Comparison of ENCODE assay signal across 7 cellular contexts in the genomic region with DNA sequence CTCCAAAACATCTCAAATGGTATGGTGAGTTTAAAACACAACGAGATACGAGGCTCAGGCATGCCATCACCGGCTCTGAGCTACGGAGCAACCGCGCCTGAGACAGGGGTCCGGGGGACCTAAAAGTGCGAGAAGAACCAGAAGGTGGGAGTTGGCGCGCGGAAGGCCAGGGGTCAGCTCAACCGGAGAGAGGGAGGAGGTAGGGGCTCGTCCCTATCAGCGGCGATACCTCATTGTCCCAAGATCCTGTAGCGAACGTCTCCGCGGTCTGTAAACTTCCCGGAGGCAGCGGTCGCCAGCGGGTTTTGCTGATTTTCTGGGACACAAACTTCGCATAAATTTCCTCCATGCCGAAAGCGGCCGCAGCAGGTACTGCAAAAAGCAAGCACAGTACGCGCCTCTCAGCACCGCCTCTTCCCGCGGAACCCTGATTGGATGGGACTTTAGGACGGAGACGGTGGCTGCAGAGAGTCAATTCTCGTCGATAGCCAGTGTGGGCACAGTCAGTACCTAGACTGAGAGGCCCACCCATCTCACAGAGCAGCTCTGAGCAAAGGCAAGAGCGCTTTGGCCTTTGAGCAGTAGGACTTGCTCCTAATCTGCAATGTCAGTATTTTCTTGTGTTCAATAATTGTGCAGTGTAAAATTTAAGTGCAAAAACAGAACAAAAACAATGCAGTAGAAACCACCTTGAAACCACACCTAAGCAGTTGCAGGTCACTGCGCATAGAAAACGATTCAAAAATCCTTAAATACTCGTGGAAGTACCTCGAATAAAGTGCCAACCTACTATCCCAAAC. TPM values are rescaled to one million over a fixed set of nuclear protein-coding genes. Genes with fewer than 3 reads are reported as not detected.
DNase-seq lines count a peak whose midpoint lies in the region; ATAC-seq lines count a peak whose summit lies in the region.

A gene with protein sequence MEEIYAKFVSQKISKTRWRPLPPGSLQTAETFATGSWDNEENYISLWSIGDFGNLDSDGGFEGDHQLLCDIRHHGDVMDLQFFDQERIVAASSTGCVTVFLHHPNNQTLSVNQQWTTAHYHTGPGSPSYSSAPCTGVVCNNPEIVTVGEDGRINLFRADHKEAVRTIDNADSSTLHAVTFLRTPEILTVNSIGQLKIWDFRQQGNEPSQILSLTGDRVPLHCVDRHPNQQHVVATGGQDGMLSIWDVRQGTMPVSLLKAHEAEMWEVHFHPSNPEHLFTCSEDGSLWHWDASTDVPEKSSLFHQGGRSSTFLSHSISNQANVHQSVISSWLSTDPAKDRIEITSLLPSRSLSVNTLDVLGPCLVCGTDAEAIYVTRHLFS (minus strand): TSS at position 383 of the 800 bp plus-strand sequence. CDS start 34 bp downstream, at position 349.

- DNase-seq in NCI-H187 treated with DMSO at 0.1 percent for 48 hours (lab: John Stamatoyannopoulos, UW): peak; percentile 78
- DNase-seq in T-helper 22 cell (ENCODE audit: low read depth): peak; percentile 80
- peak; percentile 97 for DNase-seq in astrocyte of the hippocampus (ENCODE audit: low read depth, low spot score)
- peak; percentile 37 to 93 (median 81) for DNase-seq in hypothalamus (lab: John Stamatoyannopoulos, UW)
- DNase-seq in sciatic nerve (ENCODE audit: low spot score): peak; percentile 96

- ATAC-seq in GM18499 (IDR thresholded peaks at IDR 0.05; ENCODE audit: insufficient read depth, unreplicated experiment) (peak; percentile 64), HG02938 (IDR thresholded peaks at IDR 0.05; ENCODE audit: unreplicated experiment) (peak; percentile 54), sciatic nerve (peak; percentile 91)

- intact Hi-C loops in sciatic nerve (cut with DNase I): no loop called here

RNA-seq across cellular contexts. Expression of the gene that starts here (rescaled TPM):
- 28.4 TPM for total RNA-seq in sciatic nerve

Comparison
In these comparisons a context has a peak if more than half of its experiments do, and no peak if none do; other contexts are left out.
1. Peak in every context shown above with its lines: DNase-seq and ATAC-seq.